Comparison of ENCODE assay signal across 23 cellular contexts in the genomic region with DNA sequence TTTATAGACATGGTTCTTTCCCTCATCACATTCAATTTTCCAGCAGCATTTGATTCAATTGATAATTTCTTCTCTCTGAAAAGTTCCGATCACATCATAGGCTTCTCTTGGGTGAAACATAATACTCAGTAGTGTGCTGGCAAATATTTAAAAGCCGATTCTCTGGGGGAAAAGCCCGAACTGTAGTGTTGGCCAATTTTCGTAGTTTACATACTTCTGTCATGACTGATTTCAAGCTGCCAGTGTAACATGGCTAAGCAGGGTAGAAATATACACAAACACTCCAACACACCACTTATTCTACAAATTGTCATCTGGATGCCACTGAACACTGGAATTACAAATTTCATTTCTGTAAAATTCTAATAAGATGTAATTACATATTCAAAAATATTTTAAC. TPM values are rescaled to one million over a fixed set of nuclear protein-coding genes. Genes with fewer than 3 reads are reported as not detected.
DNase-seq lines count a peak whose midpoint lies in the region; ATAC-seq lines count a peak whose summit lies in the region.
"Had no signal": no experiment of that assay in that cellular context is flagged by ENCODE, and none has a peak within 500 bp of the region (broad histone marks: within the 10 kb centered on the region; RNA-seq: fewer than 3 reads in every experiment).

No MANE protein-coding gene starts in this region.

- no peaks in the 10 kb centered on the region for H3K27me3 Mint-ChIP-seq in T-cell
- no peaks in the 10 kb centered on the region for H3K27me3 Mint-ChIP-seq in CD8-positive, alpha-beta memory T cell
- H3K27me3 Mint-ChIP-seq: activated naive CD8-positive, alpha-beta T cell treated with anti-CD3 and anti-CD28 coated beads for 36 hours had no signal

- H3K9ac ChIP-seq in GM23248 = no peak overlapping the region
- H3K9ac ChIP-seq: BLaER1 had no signal

- no peaks in the 10 kb centered on the region for H3K27me3 ChIP-seq in GM23248 (replicated peaks; ENCODE audit: insufficient read depth)
- H3K27me3 ChIP-seq in SJCRH30 = no peaks in the 10 kb centered on the region; the same call in 1 of the 2 replicates
- H3K27me3 ChIP-seq in CD8-positive, alpha-beta memory T cell (ENCODE audit: insufficient read depth, low read length, poor library complexity, severe bottlenecking) = no peaks in the 10 kb centered on the region
- H3K27me3 ChIP-seq: BLaER1 had no signal

- H3K36me3 ChIP-seq in GM23248 (ENCODE audit: low read depth) = no peaks in the 10 kb centered on the region
- H3K36me3 ChIP-seq in SJCRH30 = no peaks in the 10 kb centered on the region
- no peaks in the 10 kb centered on the region for H3K36me3 ChIP-seq in CD8-positive, alpha-beta memory T cell (ENCODE audit: insufficient read depth, low read length)
- H3K36me3 ChIP-seq: BLaER1 had no signal

- no peaks in the 10 kb centered on the region for H3F3A ChIP-seq in GM23248 (ENCODE audit: insufficient read depth)

- CTCF ChIA-PET in T-cell (lab: Charles Lee) = no interaction called here
- CTCF ChIA-PET in CD8-positive, alpha-beta memory T cell (lab: Charles Lee) = no interaction called here

- in situ Hi-C loops in GM23248 (cut with MboI) = no loop called here

- 4% methylated on average over 4 of the region's 4 CpGs for WGBS in GM23248 (ENCODE audit: low coverage in 1 of 2, low lambda C conversion rate in 2 of 2, missing lambda C conversion rate in 2 of 2), 2 experiments

- H3K4me2 ChIP-seq in GM23248 (ENCODE audit: unreplicated experiment) = peak overlapping the region; percentile 67
- H3K4me2 ChIP-seq: BLaER1 had no signal

- no peaks in the 10 kb centered on the region for H4K20me1 ChIP-seq in GM23248 (ENCODE audit: insufficient read depth)
- H4K20me1 ChIP-seq: BLaER1 had no signal

- H3K4me3 ChIP-seq in GM23248 (peak overlapping the region; percentile 36; the same call in 1 of the 2 replicates), SJCRH30 (no peak overlapping the region)
- no peak overlapping the region for H3K4me3 ChIP-seq in CD8-positive, alpha-beta memory T cell (ENCODE audit: low read length)
- H3K4me3 ChIP-seq: BLaER1, coronary artery, lung had no signal

- H3K9me3 Mint-ChIP-seq in T-cell = no peaks in the 10 kb centered on the region
- peaks cover 0 to 2% (median 0%) of the 10 kb centered on the region in 5 donors for H3K9me3 Mint-ChIP-seq in CD8-positive, alpha-beta memory T cell
- H3K9me3 Mint-ChIP-seq: activated naive CD8-positive, alpha-beta T cell treated with anti-CD3 and anti-CD28 coated beads for 36 hours; activated T-helper 1 cell treated with anti-CD3 and anti-CD28 coated beads, Interleukin-12 subunit alpha, Interleukin-12 subunit beta, Interleukin-2, Interleukin-4 antibody, amounts not matched to agents 30 ng/mL and 10 ng/mL and 1 ng/mL, durations not matched to agents 14 hours and 24 hours and 36 hours; brain had no signal

- no peaks in the 10 kb centered on the region for H3K4me1 Mint-ChIP-seq in T-cell
- no peaks in the 10 kb centered on the region for H3K4me1 Mint-ChIP-seq in CD8-positive, alpha-beta memory T cell
- H3K4me1 Mint-ChIP-seq: activated naive CD8-positive, alpha-beta T cell treated with anti-CD3 and anti-CD28 coated beads for 36 hours; brain had no signal

- no peaks in the 10 kb centered on the region for H3K36me3 Mint-ChIP-seq in T-cell
- no peaks in the 10 kb centered on the region for H3K36me3 Mint-ChIP-seq in CD8-positive, alpha-beta memory T cell
- H3K36me3 Mint-ChIP-seq: activated naive CD8-positive, alpha-beta T cell treated with anti-CD3 and anti-CD28 coated beads for 36 hours; brain had no signal

- POLR2A ChIA-PET in T-cell (lab: Charles Lee) = interaction anchor here in 1 of 2 donors (0.6 kb wide), 1 partner anchor 20 kb away, joined by 8 read pairs; no protein-coding TSS in a partner anchor
- POLR2A ChIA-PET in CD8-positive, alpha-beta memory T cell (lab: Charles Lee) = no interaction called here

- no peak for ATAC-seq in T-cell (replicated peaks in 1 of 4)
- no peak for ATAC-seq in GM19328 (IDR thresholded peaks at IDR 0.05; ENCODE audit: unreplicated experiment)

- no peak overlapping the region for H2AFZ ChIP-seq in GM23248

- H3K27ac Mint-ChIP-seq in T-cell = no peak overlapping the region
- no peak overlapping the region for H3K27ac Mint-ChIP-seq in CD8-positive, alpha-beta memory T cell
- H3K27ac Mint-ChIP-seq: activated naive CD8-positive, alpha-beta T cell treated with anti-CD3 and anti-CD28 coated beads for 36 hours; activated T-helper 1 cell treated with anti-CD3 and anti-CD28 coated beads, Interleukin-12 subunit alpha, Interleukin-12 subunit beta, Interleukin-2, Interleukin-4 antibody, amounts not matched to agents 30 ng/mL and 10 ng/mL and 1 ng/mL, durations not matched to agents 14 hours and 24 hours and 36 hours; brain had no signal

- peaks cover 10% of the 10 kb centered on the region for H3K4me1 ChIP-seq in GM23248 (ENCODE audit: insufficient read depth)
- no peaks in the 10 kb centered on the region for H3K4me1 ChIP-seq in SJCRH30
- no peaks in the 10 kb centered on the region for H3K4me1 ChIP-seq in CD8-positive, alpha-beta memory T cell (ENCODE audit: insufficient read depth, low read length)
- H3K4me1 ChIP-seq: BLaER1 had no signal

- DNase-seq in GM23248 (peak; percentile 86), NCI-H69 (lab: John Stamatoyannopoulos, UW) (peak; percentile 4), fibroblast of peridontal ligament (ENCODE audit: extremely low read depth) (peak; percentile 98), stromal cell of bone marrow (ENCODE audit: low read depth) (peak; percentile 52), SJCRH30 (no peak), T-cell (no peak)
- no peak for DNase-seq in CD8-positive, alpha-beta memory T cell
- DNase-seq: activated CD4-positive, alpha-beta T cell treated with anti-CD3 and anti-CD28 coated beads for 4 hours; activated naive CD8-positive, alpha-beta T cell treated with anti-CD3 and anti-CD28 coated beads for 36 hours; Calu3; kidney; NCI-H1105 treated with DMSO at 0.1 percent for 48 hours; NCI-H2107; NCI-H526 treated with DMSO at 0.1 percent for 48 hours; Right ventricle myocardium superior; stimulated activated CD4-positive, alpha-beta T cell treated with anti-CD3 and anti-CD28 coated beads, Interleukin-4, amount 100 ng/mL, for 4 hours; SW 1271 had no signal

- H3K4me3 Mint-ChIP-seq in T-cell = no peak overlapping the region
- no peak overlapping the region for H3K4me3 Mint-ChIP-seq in CD8-positive, alpha-beta memory T cell
- H3K4me3 Mint-ChIP-seq: activated naive CD8-positive, alpha-beta T cell treated with anti-CD3 and anti-CD28 coated beads for 36 hours; activated T-helper 1 cell treated with anti-CD3 and anti-CD28 coated beads, Interleukin-12 subunit alpha, Interleukin-12 subunit beta, Interleukin-2, Interleukin-4 antibody, amounts not matched to agents 30 ng/mL and 10 ng/mL and 1 ng/mL, durations not matched to agents 14 hours and 24 hours and 36 hours; brain had no signal

- H3K9me3 ChIP-seq in GM23248 (ENCODE audit: low read depth) = no peaks in the 10 kb centered on the region
- no peaks in the 10 kb centered on the region for H3K9me3 ChIP-seq in SJCRH30 (replicated peaks)
- no peaks in the 10 kb centered on the region for H3K9me3 ChIP-seq in CD8-positive, alpha-beta memory T cell (ENCODE audit: low read length)
- H3K9me3 ChIP-seq: BLaER1 had no signal

- H3K9me2 ChIP-seq in GM23248 (ENCODE audit: insufficient read depth) = no peaks in the 10 kb centered on the region

- H3K27ac ChIP-seq in GM23248 (no peak overlapping the region), SJCRH30 (no peak overlapping the region)
- H3K27ac ChIP-seq in CD8-positive, alpha-beta memory T cell (ENCODE audit: low read depth, low read length) = no peak overlapping the region
- H3K27ac ChIP-seq: BLaER1, coronary artery had no signal

- no peaks in the 10 kb centered on the region for H3K79me2 ChIP-seq in GM23248 (ENCODE audit: insufficient read depth)

RNA-seq across cellular contexts. Expression of gene FREM2, which starts 56.1 kb away (rescaled TPM):
- not detected in 2 replicates for total RNA-seq in GM23248 (2014; rRNA removed; shearing (Covaris generic))
- not detected in 2 replicates for polyA plus RNA-seq in GM23248 (2016; fragmentation: Nextera tagmentation; extraction: Ambion mirVana)
- 4.3 and 4.7 TPM in 2 replicates for total RNA-seq in SJCRH30 (2014; rRNA removed; shearing (Covaris generic))
- total RNA-seq in T-cell = under 1 TPM in 3 of 5 donors, not detected in 2; 0.03 to 0.12 (median 0.03) TPM
- total RNA-seq in CD8-positive, alpha-beta memory T cell = not detected
- polyA plus RNA-seq in CD8-positive, alpha-beta memory T cell = not detected
- total RNA-seq: activated naive CD8-positive, alpha-beta T cell treated with anti-CD3 and anti-CD28 coated beads for 36 hours had no signal

Comparison
In these comparisons a context has a peak if more than half of its experiments do, and no peak if none do; other contexts are left out.
1. DNase-seq: peak in GM23248 (single experiment), NCI-H69 (single experiment), fibroblast of peridontal ligament (single experiment) and stromal cell of bone marrow (single experiment); none in SJCRH30 (0 of 2), T-cell (0 of 34) and CD8-positive, alpha-beta memory T cell (0 of 5).